32 cellular contexts compared by ENCODE assay signal in the genomic region with DNA sequence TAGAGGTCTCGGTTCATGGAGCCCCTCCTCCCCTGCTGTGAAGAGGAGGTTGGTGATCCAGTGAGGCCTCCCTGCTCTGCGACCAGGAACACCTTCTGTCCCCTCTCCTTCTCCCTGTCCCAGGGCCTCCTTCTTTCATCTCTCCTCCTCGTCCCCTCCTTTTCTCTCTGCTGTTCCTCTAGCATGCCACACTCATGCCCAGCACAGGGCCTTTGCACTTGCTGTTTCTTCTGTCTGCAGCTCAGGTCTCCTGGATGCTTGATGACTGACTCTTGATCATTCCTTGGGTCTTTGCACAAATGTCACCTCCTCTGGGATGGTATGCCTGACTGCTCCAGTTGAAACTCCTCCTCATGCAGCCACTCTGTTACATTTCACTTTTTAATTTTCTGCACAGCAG. TPM values are rescaled to one million over a fixed set of nuclear protein-coding genes. Genes with fewer than 3 reads are reported as not detected.
"Had no signal": no experiment of that assay in that cellular context is flagged by ENCODE, and none has a peak within 500 bp of the region (broad histone marks: within the 10 kb centered on the region; RNA-seq: fewer than 3 reads in every experiment).

No MANE protein-coding gene starts in this region.

- H3K9me3 ChIP-seq: colonic mucosa, esophagus muscularis mucosa, esophagus squamous epithelium, gastrocnemius medialis, gastroesophageal sphincter, heart left ventricle, heart right ventricle had no signal

- H3K36me3 ChIP-seq: colonic mucosa, esophagus muscularis mucosa, esophagus squamous epithelium, gastrocnemius medialis, gastroesophageal sphincter, heart left ventricle, heart right ventricle had no signal

- H3K27me3 ChIP-seq: colonic mucosa, dorsolateral prefrontal cortex, esophagus muscularis mucosa, gastrocnemius medialis, gastroesophageal sphincter, heart left ventricle, heart right ventricle had no signal

- H3K27ac ChIP-seq: colonic mucosa, coronary artery, dorsolateral prefrontal cortex, epithelial cell of prostate, esophagus muscularis mucosa, esophagus squamous epithelium, foreskin keratinocyte, gastrocnemius medialis, gastroesophageal sphincter, heart left ventricle, heart right ventricle had no signal

- DNase-seq: colonic mucosa; cortex of kidney; dermis blood vessel endothelial cell; dorsolateral prefrontal cortex; effector CD4-positive, alpha-beta T cell; effector CD8-positive, alpha-beta T cell; effector memory CD4-positive, alpha-beta T cell; effector memory CD8-positive, alpha-beta T cell; endodermal cell; erythroblast; esophagus squamous epithelium; foreskin fibroblast; foreskin keratinocyte; foreskin melanocyte; gastrocnemius medialis; glutamatergic neuron; head of caudate nucleus; heart left ventricle; heart right ventricle had no signal

- FAIRE-seq: colon, endometrium, endothelial cell of umbilical vein, frontal cortex had no signal

- H3K4me1 ChIP-seq: colonic mucosa, foreskin keratinocyte had no signal

- H3K4me3 ChIP-seq: colonic mucosa, coronary artery, dorsolateral prefrontal cortex, esophagus muscularis mucosa, esophagus squamous epithelium, gastrocnemius medialis, gastroesophageal sphincter, heart left ventricle, heart right ventricle had no signal

RNA-seq across cellular contexts. Expression of a gene that starts 23.2 kb away (rescaled TPM):
- total RNA-seq: dermis microvascular lymphatic vessel endothelial cell, endothelial cell of umbilical vein, epithelial cell of proximal tubule, esophagus mucosa, esophagus squamous epithelium, fibroblast of villous mesenchyme, foreskin keratinocyte, glomerular endothelial cell had no signal
- polyA plus RNA-seq: endothelial cell of umbilical vein, foreskin keratinocyte had no signal
